17 cellular contexts compared by ENCODE assay signal in genomic region chr17:21245703-21246102, GRCh38.
"Had no signal": no experiment of that assay in that cellular context is flagged by ENCODE, and none has a peak within 500 bp of the region (broad histone marks: within the 10 kb centered on the region; RNA-seq: fewer than 3 reads in every experiment).

No MANE protein-coding gene starts in this region.

- H3K9me3 Mint-ChIP-seq: activated naive CD4-positive, alpha-beta T cell treated with anti-CD3 and anti-CD28 coated beads, Interleukin-2, amount 50 U/mL, for 24 hours; activated T-helper 2 cell treated with anti-CD3 and anti-CD28 coated beads, Interferon-gamma antibody, Interleukin-2, Interleukin-4, amounts not matched to agents 10 μg/mL and 5 μg/mL and 100 μg/mL, durations not matched to agents 14 hours and 24 hours and 36 hours; immature natural killer cell; memory B cell; natural killer cell treated with Interleukin-12 subunit alpha and Interleukin-12 subunit beta and Interleukin-15 and Interleukin-18, amount 100 ng/mL, for 72 hours had no signal

- H3K36me3 Mint-ChIP-seq: activated naive CD4-positive, alpha-beta T cell treated with anti-CD3 and anti-CD28 coated beads, Interleukin-2, amount 50 U/mL, for 24 hours; immature natural killer cell; memory B cell; natural killer cell treated with Interleukin-12 subunit alpha and Interleukin-12 subunit beta and Interleukin-15 and Interleukin-18, amount 100 ng/mL, for 72 hours had no signal

- H3K27ac Mint-ChIP-seq: activated naive CD4-positive, alpha-beta T cell treated with anti-CD3 and anti-CD28 coated beads, Interleukin-2, amount 50 U/mL, for 24 hours; activated T-helper 2 cell treated with anti-CD3 and anti-CD28 coated beads, Interferon-gamma antibody, Interleukin-2, Interleukin-4, amounts not matched to agents 10 μg/mL and 5 μg/mL and 100 μg/mL, durations not matched to agents 14 hours and 24 hours and 36 hours; memory B cell; natural killer cell treated with Interleukin-12 subunit alpha and Interleukin-12 subunit beta and Interleukin-15 and Interleukin-18, amount 100 ng/mL, for 72 hours had no signal

- DNase-seq: activated CD4-positive, alpha-beta T cell treated with anti-CD3 and anti-CD28 coated beads for 4 hours; activated CD8-positive, alpha-beta memory T cell treated with anti-CD3 and anti-CD28 coated beads for 24 hours; central memory CD4-positive, alpha-beta T cell; erythroblast; immature natural killer cell; left colon; sigmoid colon; stimulated activated CD4-positive, alpha-beta T cell treated with anti-CD3 and anti-CD28 coated beads, Interleukin-4, amount 100 ng/mL, for 4 hours; stomach; SW 1271; T1000; uterus had no signal

- H3K4me3 Mint-ChIP-seq: activated naive CD4-positive, alpha-beta T cell treated with anti-CD3 and anti-CD28 coated beads, Interleukin-2, amount 50 U/mL, for 24 hours; immature natural killer cell; memory B cell; natural killer cell treated with Interleukin-12 subunit alpha and Interleukin-12 subunit beta and Interleukin-15 and Interleukin-18, amount 100 ng/mL, for 72 hours had no signal

- H3K27me3 ChIP-seq: sigmoid colon, stomach, uterus had no signal

- H3K4me3 ChIP-seq: sigmoid colon, stomach, thoracic aorta, uterus had no signal

- H3K27ac ChIP-seq: sigmoid colon, stomach, uterus had no signal

- H3K4me1 ChIP-seq: uterus had no signal

- H3K9me3 ChIP-seq: sigmoid colon, stomach, thoracic aorta, uterus had no signal

- H3K27me3 Mint-ChIP-seq: activated naive CD4-positive, alpha-beta T cell treated with anti-CD3 and anti-CD28 coated beads, Interleukin-2, amount 50 U/mL, for 24 hours; memory B cell; natural killer cell treated with Interleukin-12 subunit alpha and Interleukin-12 subunit beta and Interleukin-15 and Interleukin-18, amount 100 ng/mL, for 72 hours had no signal

- H3K36me3 ChIP-seq: thoracic aorta, uterus had no signal

- ATAC-seq: left colon; natural killer cell treated with Interleukin-12 subunit alpha and Interleukin-12 subunit beta and Interleukin-15 and Interleukin-18, amount 100 ng/mL, for 72 hours had no signal
